In genomic region chr9:138053996-138054752, GRCh38 we compare ENCODE assay signal across 13 cellular contexts.
DNase-seq lines count a peak whose midpoint lies in the region; ATAC-seq and TF ChIP-seq lines count a peak whose summit lies in the region.
"Had no signal": no experiment of that assay in that cellular context is flagged by ENCODE, and none has a peak within 500 bp of the region (broad histone marks: within the 10 kb centered on the region; RNA-seq: fewer than 3 reads in every experiment).

No MANE protein-coding gene starts in this region.

- no peak overlapping the region for H3K27ac ChIP-seq in GM23248
- H3K27ac ChIP-seq: BLaER1 treated with 17β-estradiol and CSF1 and Interleukin-3, amounts not matched to agents 10 nM and 100 nM; gastrocnemius medialis; ovary; VCaP had no signal

- no peaks in the 10 kb centered on the region for H3K9me2 ChIP-seq in GM23248 (ENCODE audit: insufficient read depth)

- H3K4me2 ChIP-seq in GM23248 (ENCODE audit: unreplicated experiment) = no peak overlapping the region
- H3K4me2 ChIP-seq: BLaER1 treated with 17β-estradiol and CSF1 and Interleukin-3, amounts not matched to agents 10 nM and 100 nM had no signal

- H3K27me3 ChIP-seq in GM23248 (replicated peaks; ENCODE audit: insufficient read depth) = no peaks in the 10 kb centered on the region
- H3K27me3 ChIP-seq: BLaER1 treated with 17β-estradiol and CSF1 and Interleukin-3, amounts not matched to agents 10 nM and 100 nM; gastrocnemius medialis; ovary had no signal

- intact Hi-C loops in sciatic nerve (cut with DNase I) = no loop called here

- peaks cover 2% of the 10 kb centered on the region for H3K4me1 Mint-ChIP-seq in chondrocyte (ENCODE audit: low read depth)
- H3K4me1 Mint-ChIP-seq: activated naive CD8-positive, alpha-beta T cell treated with anti-CD3 and anti-CD28 coated beads for 36 hours had no signal

- no peak overlapping the region for H3K4me3 ChIP-seq in GM23248
- H3K4me3 ChIP-seq: BLaER1 treated with 17β-estradiol and CSF1 and Interleukin-3, amounts not matched to agents 10 nM and 100 nM; gastrocnemius medialis; ovary had no signal

- H3K9ac ChIP-seq in GM23248 = no peak overlapping the region
- H3K9ac ChIP-seq: BLaER1 treated with 17β-estradiol and CSF1 and Interleukin-3, amounts not matched to agents 10 nM and 100 nM had no signal

- H3K9me3 ChIP-seq in GM23248 (ENCODE audit: low read depth) = no peaks in the 10 kb centered on the region
- H3K9me3 ChIP-seq: BLaER1 treated with 17β-estradiol and CSF1 and Interleukin-3, amounts not matched to agents 10 nM and 100 nM; gastrocnemius medialis; ovary had no signal

- H2AFZ ChIP-seq in GM23248 = no peak overlapping the region

- H3K4me1 ChIP-seq in GM23248 (ENCODE audit: insufficient read depth) = no peaks in the 10 kb centered on the region
- H3K4me1 ChIP-seq: BLaER1 treated with 17β-estradiol and CSF1 and Interleukin-3, amounts not matched to agents 10 nM and 100 nM; gastrocnemius medialis had no signal

- H3K36me3 Mint-ChIP-seq in chondrocyte (ENCODE audit: low read depth) = peaks cover 1% of the 10 kb centered on the region
- H3K36me3 Mint-ChIP-seq: activated naive CD8-positive, alpha-beta T cell treated with anti-CD3 and anti-CD28 coated beads for 36 hours had no signal

- in situ Hi-C loops in GM23248 (cut with MboI) = no loop called here

- no peak overlapping the region for H3K4me3 Mint-ChIP-seq in chondrocyte (ENCODE audit: unreplicated experiment)
- H3K4me3 Mint-ChIP-seq: activated naive CD8-positive, alpha-beta T cell treated with anti-CD3 and anti-CD28 coated beads for 36 hours had no signal

- no peaks in the 10 kb centered on the region for H3K36me3 ChIP-seq in GM23248 (ENCODE audit: low read depth)
- H3K36me3 ChIP-seq: BLaER1 treated with 17β-estradiol and CSF1 and Interleukin-3, amounts not matched to agents 10 nM and 100 nM; gastrocnemius medialis; ovary had no signal

- 58 to 64% methylated on average over 16 of the region's 16 CpGs for WGBS in GM23248 (ENCODE audit: low coverage in 1 of 2, low lambda C conversion rate in 2 of 2, missing lambda C conversion rate in 2 of 2), 2 experiments

- H4K20me1 ChIP-seq in GM23248 (ENCODE audit: insufficient read depth) = no peaks in the 10 kb centered on the region
- H4K20me1 ChIP-seq: BLaER1 treated with 17β-estradiol and CSF1 and Interleukin-3, amounts not matched to agents 10 nM and 100 nM had no signal

- H3F3A ChIP-seq in GM23248 (ENCODE audit: insufficient read depth) = no peaks in the 10 kb centered on the region

- DNase-seq in GF-D8 (lab: John Stamatoyannopoulos, UW) (peak; percentile 13), MV-4-11 (lab: John Stamatoyannopoulos, UW) (peak; percentile 34), chondrocyte (ENCODE audit: low spot score) (peak; percentile 72), sciatic nerve (ENCODE audit: low spot score) (peak; percentile 31), retina (no peak), GM23248 (no peak), OCI-M1 (lab: John Stamatoyannopoulos, UW) (no peak)
- DNase-seq: activated naive CD8-positive, alpha-beta T cell treated with anti-CD3 and anti-CD28 coated beads for 36 hours; NCI-H1105 had no signal

- no peaks in the 10 kb centered on the region for H3K79me2 ChIP-seq in GM23248 (ENCODE audit: insufficient read depth)

- H3K27me3 Mint-ChIP-seq in chondrocyte (ENCODE audit: low read depth) = no peaks in the 10 kb centered on the region

- no peak overlapping the region for H3K27ac Mint-ChIP-seq in chondrocyte (ENCODE audit: unreplicated experiment)
- H3K27ac Mint-ChIP-seq: activated naive CD8-positive, alpha-beta T cell treated with anti-CD3 and anti-CD28 coated beads for 36 hours had no signal

- TF ChIP-seq CTCF in chondrocyte (IDR thresholded peaks at IDR 0.05) = no peak

- H3K9me3 Mint-ChIP-seq in chondrocyte (ENCODE audit: low read depth) = peaks cover 6% of the 10 kb centered on the region
- H3K9me3 Mint-ChIP-seq: activated naive CD8-positive, alpha-beta T cell treated with anti-CD3 and anti-CD28 coated beads for 36 hours had no signal

- ATAC-seq in sciatic nerve = no peak
- ATAC-seq: gastrocnemius medialis had no signal

Comparison
In these comparisons a context has a peak if more than half of its experiments do, and no peak if none do; other contexts are left out.
1. DNase-seq: peak in GF-D8 (single experiment), MV-4-11 (single experiment), chondrocyte (single experiment) and sciatic nerve (single experiment); none in retina (single experiment), GM23248 (single experiment) and OCI-M1 (single experiment).